ENCODE assay signal across 23 cellular contexts in the genomic region with DNA sequence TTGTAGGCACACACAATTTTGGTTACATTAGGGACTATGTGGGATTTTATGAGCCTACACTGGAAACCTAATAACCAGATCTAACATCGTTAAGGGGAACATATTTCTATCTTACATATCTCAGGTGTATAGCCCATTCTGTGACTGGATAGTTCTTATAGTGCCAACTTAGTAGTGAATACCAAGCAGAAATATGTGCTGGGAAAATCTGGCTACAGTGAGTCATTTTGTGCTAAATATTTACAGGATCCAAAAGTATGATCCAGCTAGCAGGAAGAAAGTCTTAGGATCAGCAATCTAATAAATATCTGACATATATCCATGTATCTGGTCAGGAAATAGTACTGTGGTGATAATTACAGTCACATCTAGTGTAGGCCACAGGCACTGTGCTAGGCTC.
"Had no signal": no experiment of that assay in that cellular context is flagged by ENCODE, and none has a peak within 500 bp of the region (broad histone marks: within the 10 kb centered on the region; RNA-seq: fewer than 3 reads in every experiment).

No MANE protein-coding gene starts in this region.

- H3K27me3 ChIP-seq: ascending aorta, cardiac muscle cell had no signal

- DNase-seq: activated CD4-positive, alpha-beta T cell treated with anti-CD3 and anti-CD28 coated beads for 48 hours; activated CD4-positive, alpha-beta T cell treated with anti-CD3 and anti-CD28 coated beads, Interleukin-2, amount 50 U/mL, for 48 hours; activated CD4-positive, CD25-positive, alpha-beta regulatory T cell treated with anti-CD3 and anti-CD28 coated beads, Interleukin-2, amount 50 U/mL, for 72 hours; activated CD8-positive, alpha-beta memory T cell treated with anti-CD3 and anti-CD28 coated beads, Interleukin-2, amount 10 ng/mL, durations not matched to agents 7 days and 5 days; activated effector memory CD4-positive, alpha-beta T cell treated with anti-CD3 and anti-CD28 coated beads, Interleukin-2, amount 50 U/mL, for 16 hours; activated naive CD4-positive, alpha-beta T cell treated with Interleukin-2 at 50 U/mL for 16 hours; activated naive CD8-positive, alpha-beta T cell treated with anti-CD3 and anti-CD28 coated beads, Interleukin-2, amount 50 U/mL, for 24 hours; activated T-cell treated with anti-CD3 and anti-CD28 coated beads, Interleukin-2, amount 50 U/mL, for 24 hours; amniotic stem cell; Karpas-422; NCI-H2029; NCI-H2107; NCI-H345; NCI-H510A treated with DMSO at 0.1 percent for 48 hours; PC-9; SIG-M5; T-helper 17 cell; T-helper 9 cell had no signal

- H3K4me3 Mint-ChIP-seq: activated CD8-positive, alpha-beta memory T cell treated with anti-CD3 and anti-CD28 coated beads, Interleukin-2, amount 10 ng/mL, durations not matched to agents 7 days and 5 days; activated naive CD8-positive, alpha-beta T cell treated with anti-CD3 and anti-CD28 coated beads, Interleukin-2, amount 50 U/mL, for 24 hours; activated T-cell treated with anti-CD3 and anti-CD28 coated beads, Interleukin-2, amount 50 U/mL, for 24 hours; brain; WTC11 had no signal

- H3K4me1 ChIP-seq: ascending aorta had no signal

- H3K27ac ChIP-seq: ascending aorta, cardiac muscle cell, PC-9 had no signal

- H3K36me3 ChIP-seq: ascending aorta, cardiac muscle cell had no signal

- H3K4me2 ChIP-seq: PC-9 had no signal

- H3K9me3 Mint-ChIP-seq: activated naive CD4-positive, alpha-beta T cell treated with anti-CD3 and anti-CD28 coated beads, Interleukin-2, amount 50 U/mL, for 72 hours; activated naive CD8-positive, alpha-beta T cell treated with anti-CD3 and anti-CD28 coated beads, Interleukin-2, amount 50 U/mL, for 24 hours; activated T-cell treated with anti-CD3 and anti-CD28 coated beads, Interleukin-2, amount 50 U/mL, for 24 hours; brain; WTC11 had no signal

- H3K36me3 Mint-ChIP-seq: activated CD8-positive, alpha-beta memory T cell treated with anti-CD3 and anti-CD28 coated beads, Interleukin-2, amount 10 ng/mL, durations not matched to agents 7 days and 5 days; activated naive CD4-positive, alpha-beta T cell treated with anti-CD3 and anti-CD28 coated beads, Interleukin-2, amount 50 U/mL, for 72 hours; brain; WTC11 had no signal

- H3K4me3 ChIP-seq: ascending aorta, cardiac muscle cell, PC-9 had no signal

- ATAC-seq: activated CD8-positive, alpha-beta memory T cell treated with anti-CD3 and anti-CD28 coated beads, Interleukin-2, amount 10 ng/mL, durations not matched to agents 7 days and 5 days; activated naive CD4-positive, alpha-beta T cell treated with anti-CD3 and anti-CD28 coated beads, Interleukin-2, amount 50 U/mL, for 72 hours; activated naive CD8-positive, alpha-beta T cell treated with anti-CD3 and anti-CD28 coated beads, Interleukin-2, amount 50 U/mL, for 24 hours; T-helper 17 cell; WTC11 had no signal

- H2AFZ ChIP-seq: PC-9 had no signal

- H3K27ac Mint-ChIP-seq: activated CD8-positive, alpha-beta memory T cell treated with anti-CD3 and anti-CD28 coated beads, Interleukin-2, amount 10 ng/mL, durations not matched to agents 7 days and 5 days; activated naive CD4-positive, alpha-beta T cell treated with anti-CD3 and anti-CD28 coated beads, Interleukin-2, amount 50 U/mL, for 72 hours; activated naive CD8-positive, alpha-beta T cell treated with anti-CD3 and anti-CD28 coated beads, Interleukin-2, amount 50 U/mL, for 24 hours; activated T-cell treated with anti-CD3 and anti-CD28 coated beads, Interleukin-2, amount 50 U/mL, for 24 hours; brain; T-helper 17 cell; WTC11 had no signal

- H3K9me3 ChIP-seq: ascending aorta had no signal

- H3K4me1 Mint-ChIP-seq: WTC11 had no signal
